ENCODE assay signal across 24 cellular contexts in the genomic region with DNA sequence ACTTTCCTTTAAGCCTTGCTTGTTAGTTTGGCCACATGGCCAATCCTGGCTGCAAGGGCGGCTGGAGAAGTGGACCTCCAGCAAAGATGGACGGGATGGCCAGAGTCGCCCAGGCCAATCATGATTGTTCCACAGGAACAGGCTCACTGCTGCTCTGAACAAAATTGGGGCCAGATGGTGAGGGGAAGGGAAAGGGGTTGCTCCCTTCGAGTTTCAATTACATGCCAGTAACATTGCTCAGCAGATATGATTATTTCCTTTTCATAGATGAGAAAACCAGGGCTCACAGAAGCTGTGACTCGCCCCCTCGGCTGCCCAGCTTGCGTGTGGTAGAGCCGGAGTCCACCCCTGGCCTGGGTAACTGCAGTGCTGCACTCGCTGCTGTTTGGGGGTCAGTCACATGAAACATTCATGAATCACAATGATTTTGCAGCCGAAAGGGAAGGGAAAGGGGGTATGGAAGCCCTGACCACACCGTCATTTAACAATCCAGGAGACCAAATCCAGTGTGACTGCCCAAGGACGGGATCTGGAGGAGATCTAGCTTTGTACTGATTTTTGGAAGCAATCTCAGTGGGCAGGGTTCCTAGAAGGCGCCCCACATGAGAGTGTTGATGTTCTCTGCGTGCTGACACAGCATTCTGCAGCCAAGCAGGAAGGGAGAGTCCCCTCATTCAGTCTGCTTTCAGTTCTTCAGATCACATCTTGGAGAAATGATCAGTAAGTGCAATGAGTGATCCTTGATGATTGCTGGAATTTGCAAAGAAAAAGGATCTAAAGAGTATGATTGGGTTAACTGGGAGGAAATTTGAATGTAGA.
DNase-seq lines count a peak whose midpoint lies in the region; ATAC-seq and TF ChIP-seq lines count a peak whose summit lies in the region.
"Had no signal": no experiment of that assay in that cellular context is flagged by ENCODE, and none has a peak within 500 bp of the region (broad histone marks: within the 10 kb centered on the region; RNA-seq: fewer than 3 reads in every experiment).

No MANE protein-coding gene starts in this region.

- WGBS in H9 (ENCODE audit: extremely low coverage, insufficient read length, low lambda C conversion rate) = no CpG with 5 or more reads among the region's 14 CpGs

- H2BK15ac ChIP-seq in H9 (ENCODE audit: low read depth, low read length) = no peak overlapping the region

- no peak overlapping the region for H2BK5ac ChIP-seq in H9 (ENCODE audit: insufficient read length, low read length)

- H3K79me1 ChIP-seq in H9 (ENCODE audit: insufficient read depth, low read depth, low read length, poor library complexity, severe bottlenecking) = no peaks in the 10 kb centered on the region

- H2BK20ac ChIP-seq in H9 (ENCODE audit: low read depth, low read length, poor library complexity, severe bottlenecking) = no peak overlapping the region

- H3K14ac ChIP-seq in H9 (ENCODE audit: insufficient read depth, low read length) = no peak overlapping the region

- peak overlapping the region; percentile 60 for H3K4me3 ChIP-seq in ACC112 (ENCODE audit: low read depth, low read length)
- no peak overlapping the region for H3K4me3 ChIP-seq in right atrium auricular region
- H3K4me3 ChIP-seq: esophagus squamous epithelium, SJSA1, uterus had no signal

- no peaks in the 10 kb centered on the region for H3K79me2 ChIP-seq in ACC112 (ENCODE audit: control insufficient read depth, insufficient read depth, low read length, unreplicated experiment)
- no peaks in the 10 kb centered on the region for H3K79me2 ChIP-seq in H9 (ENCODE audit: insufficient read depth, low read length)
- H3K79me2 ChIP-seq: parathyroid adenoma had no signal

- H3K4me3 Mint-ChIP-seq in mesothelial cell of epicardium = no peak overlapping the region
- H3K4me3 Mint-ChIP-seq in H9 = no peak overlapping the region
- H3K4me3 Mint-ChIP-seq: activated CD4-positive, alpha-beta T cell treated with anti-CD3 and anti-CD28 coated beads for 36 hours; brain had no signal

- no peak overlapping the region for H4K91ac ChIP-seq in H9 (ENCODE audit: insufficient read length, low read depth, low read length)

- H3K27me3 Mint-ChIP-seq in mesothelial cell of epicardium (ENCODE audit: low read depth) (no peaks in the 10 kb centered on the region), H9 (ENCODE audit: low read depth) (peaks cover 74% of the 10 kb centered on the region)

- TF ChIP-seq CTCF in mesothelial cell of epicardium (IDR thresholded peaks at IDR 0.05; ENCODE audit: unreplicated experiment) (no peak), right atrium auricular region (IDR thresholded peaks at IDR 0.05) (no peak), H9 (conservative IDR thresholded peaks at IDR 0.05) (no peak)

- H3K4ac ChIP-seq in H9 (ENCODE audit: low read depth, low read length) = no peak overlapping the region

- H3K27me3 ChIP-seq in ACC112 (ENCODE audit: insufficient read depth, low read length) = no peaks in the 10 kb centered on the region
- no peaks in the 10 kb centered on the region for H3K27me3 ChIP-seq in right atrium auricular region
- H3K27me3 ChIP-seq in H9 (ENCODE audit: insufficient read depth, low read length) = no peaks in the 10 kb centered on the region; the same call in 1 of the 2 replicates
- H3K27me3 ChIP-seq: dorsolateral prefrontal cortex, esophagus squamous epithelium, SJSA1, uterus had no signal

- H3T11ph ChIP-seq in H9 (ENCODE audit: low read length) = no peak overlapping the region

- H3K4me1 ChIP-seq in ACC112 (ENCODE audit: control insufficient read depth, insufficient read depth, low read length, unreplicated experiment) (peaks cover 27% of the 10 kb centered on the region), right atrium auricular region (no peaks in the 10 kb centered on the region), H9 (ENCODE audit: insufficient read depth, low read length) (no peaks in the 10 kb centered on the region)
- H3K4me1 ChIP-seq: Caco-2, esophagus squamous epithelium, parathyroid adenoma, SJSA1, uterus had no signal

- peak overlapping the region; percentile 18 for H3K27ac Mint-ChIP-seq in mesothelial cell of epicardium
- no peak overlapping the region for H3K27ac Mint-ChIP-seq in H9
- H3K27ac Mint-ChIP-seq: activated CD4-positive, alpha-beta T cell treated with anti-CD3 and anti-CD28 coated beads for 36 hours had no signal

- H3K23me2 ChIP-seq in H9 (ENCODE audit: insufficient read length, low read depth, low read length, poor library complexity, severe bottlenecking) = no peaks in the 10 kb centered on the region

- DNase-seq in HCEC 1CT (peak; percentile 19), dedifferentiated amniotic fluid mesenchymal stem cell (ENCODE audit: extremely low spot score) (peak; percentile 42), mesothelial cell of epicardium (ENCODE audit: low spot score in 2 of 2, unreplicated experiment in 2 of 2) (no peak), right atrium auricular region (ENCODE audit: low spot score) (no peak), superior temporal gyrus (ENCODE audit: extremely low spot score) (no peak), H9 (no peak)
- DNase-seq: activated CD4-positive, alpha-beta T cell treated with anti-CD3 and anti-CD28 coated beads for 36 hours; activated naive CD4-positive, alpha-beta T cell treated with anti-CD3 and anti-CD28 coated beads, Interleukin-2, amount 50 U/mL, for 16 hours; Caco-2; dorsolateral prefrontal cortex; esophagus squamous epithelium; H7; NCI-H2029 treated with DMSO at 0.1 percent for 48 hours; NCI-H526 treated with DMSO at 0.1 percent for 48 hours; stimulated activated naive CD8-positive, alpha-beta T cell treated with anti-CD3 and anti-CD28 coated beads, Interleukin-15, Interleukin-2, amounts not matched to agents 100 U/mL and 50 U/mL, for 24 hours; T1000; uterus had no signal

- H4K20me1 ChIP-seq in H9 (ENCODE audit: control insufficient read depth, insufficient read depth, insufficient read length) = no peaks in the 10 kb centered on the region

- H3K36me3 ChIP-seq in ACC112 (ENCODE audit: insufficient read depth, low read length) (no peaks in the 10 kb centered on the region), right atrium auricular region (no peaks in the 10 kb centered on the region)
- H3K36me3 ChIP-seq: esophagus squamous epithelium, SJSA1, uterus had no signal

- H3K56ac ChIP-seq in H9 (ENCODE audit: insufficient read length, low read depth, low read length) = no peak overlapping the region

- H2AK5ac ChIP-seq in H9 (ENCODE audit: insufficient read length, low read length) = no peak overlapping the region

- H3K23ac ChIP-seq in H9 (ENCODE audit: insufficient read length, low read depth, low read length) = no peak overlapping the region

- H2BK12ac ChIP-seq in H9 (ENCODE audit: insufficient read length, low read depth, low read length) = no peak overlapping the region

- H3K4me1 Mint-ChIP-seq in mesothelial cell of epicardium = peaks cover 11% of the 10 kb centered on the region
- H3K4me1 Mint-ChIP-seq in H9 = peaks cover 12 to 22% of the 10 kb centered on the region in 2 experiments
- H3K4me1 Mint-ChIP-seq: activated CD4-positive, alpha-beta T cell treated with anti-CD3 and anti-CD28 coated beads for 36 hours; brain had no signal

- no peak overlapping the region for H3K9ac ChIP-seq in H9 (ENCODE audit: extremely low read depth, insufficient read length, low read length)
- H3K9ac ChIP-seq: parathyroid adenoma had no signal

- H3K9me3 ChIP-seq in right atrium auricular region = no peaks in the 10 kb centered on the region
- H3K9me3 ChIP-seq in H9 (ENCODE audit: control insufficient read depth, low read depth, low read length) = no peaks in the 10 kb centered on the region
- H3K9me3 ChIP-seq: Caco-2, esophagus squamous epithelium, SJSA1, uterus had no signal

- H3K18ac ChIP-seq in H9 (ENCODE audit: insufficient read length, low read depth, low read length) = no peak overlapping the region

- H3K36me3 Mint-ChIP-seq in mesothelial cell of epicardium (no peaks in the 10 kb centered on the region), H9 (ENCODE audit: insufficient read depth in 1 of 3, low read depth in 3 of 3) (peaks cover 0 to 2% (median 0%) of the 10 kb centered on the region in 3 experiments; a peak in 3 of 7 replicates)
- H3K36me3 Mint-ChIP-seq: brain had no signal

- no peak for ATAC-seq in HG02642 (IDR thresholded peaks at IDR 0.05; ENCODE audit: poor library complexity, unreplicated experiment)
- ATAC-seq: activated CD4-positive, alpha-beta T cell treated with anti-CD3 and anti-CD28 coated beads for 36 hours; left lobe of liver; PC-3; stimulated activated naive CD8-positive, alpha-beta T cell treated with anti-CD3 and anti-CD28 coated beads, Interleukin-15, Interleukin-2, amounts not matched to agents 100 U/mL and 50 U/mL, for 24 hours had no signal

- no peak overlapping the region for H4K5ac ChIP-seq in H9 (ENCODE audit: insufficient read length, low read depth, low read length)

- H3K9me3 Mint-ChIP-seq in mesothelial cell of epicardium = peaks cover 5% of the 10 kb centered on the region
- no peaks in the 10 kb centered on the region; a peak in 1 of 5 replicates for H3K9me3 Mint-ChIP-seq in H9

- peak overlapping the region; percentile 73 for H3K27ac ChIP-seq in ACC112 (ENCODE audit: low read depth, low read length)
- H3K27ac ChIP-seq in right atrium auricular region = no peak overlapping the region
- H3K27ac ChIP-seq in H9 (ENCODE audit: insufficient read length, low read depth, low read length) = no peak overlapping the region
- H3K27ac ChIP-seq: dorsolateral prefrontal cortex, esophagus squamous epithelium, parathyroid adenoma, SJSA1 had no signal

- peak overlapping the region; percentile 61 for H2AFZ ChIP-seq in ACC112 (ENCODE audit: low read length, unreplicated experiment)
- no peak overlapping the region for H2AFZ ChIP-seq in H9 (ENCODE audit: low read length)
- H2AFZ ChIP-seq: parathyroid adenoma had no signal

- H4K8ac ChIP-seq in H9 (replicated peaks; ENCODE audit: insufficient read length, low read depth, low read length) = no peak overlapping the region

- H2BK120ac ChIP-seq in H9 (ENCODE audit: low read depth, low read length, poor library complexity, severe bottlenecking) = no peak overlapping the region

- no peak overlapping the region for H3K4me2 ChIP-seq in H9 (ENCODE audit: insufficient read depth, insufficient read length, low read length)

Comparison
In these comparisons a context has a peak if more than half of its experiments do, and no peak if none do; other contexts are left out.
1. DNase-seq: peak in HCEC 1CT (single experiment) and dedifferentiated amniotic fluid mesenchymal stem cell (single experiment); none in mesothelial cell of epicardium (0 of 2), right atrium auricular region (single experiment), superior temporal gyrus (single experiment) and H9 (single experiment).